21 cellular contexts compared by ENCODE assay signal in genomic region chr3:184669578-184669977, GRCh38. TPM values are rescaled to one million over a fixed set of nuclear protein-coding genes. Genes with fewer than 3 reads are reported as not detected.
DNase-seq lines count a peak whose midpoint lies in the region; ATAC-seq and TF ChIP-seq lines count a peak whose summit lies in the region.
"Had no signal": no experiment of that assay in that cellular context is flagged by ENCODE, and none has a peak within 500 bp of the region (broad histone marks: within the 10 kb centered on the region; RNA-seq: fewer than 3 reads in every experiment).

No MANE protein-coding gene starts in this region.

- TF ChIP-seq CTCF in glutamatergic neuron (IDR thresholded peaks at IDR 0.05; ENCODE audit: partially characterized antibody, unreplicated experiment) = no peak
- no peak for TF ChIP-seq CTCF in tibial nerve (IDR thresholded peaks at IDR 0.05)

- H3K36me3 ChIP-seq in tibial nerve = no peaks in the 10 kb centered on the region
- H3K36me3 ChIP-seq: HAP-1 had no signal

- WGBS in tibial nerve, 2 donors = 72% methylated on average over 7 of the region's 7 CpGs

- H3K4me1 Mint-ChIP-seq in glutamatergic neuron (ENCODE audit: low read depth, unreplicated experiment) = peaks cover 2% of the 10 kb centered on the region
- H3K4me1 Mint-ChIP-seq: CD4-positive, alpha-beta memory T cell had no signal

- peaks cover 6% of the 10 kb centered on the region for H3K27me3 Mint-ChIP-seq in glutamatergic neuron (ENCODE audit: unreplicated experiment)

- no peak for TF ChIP-seq POLR2A in tibial nerve (IDR thresholded peaks at IDR 0.05)

- no peak overlapping the region for H3K4me3 ChIP-seq in tibial nerve
- H3K4me3 ChIP-seq: A549, HAP-1 had no signal

- no peak overlapping the region for H3K27ac ChIP-seq in tibial nerve
- H3K27ac ChIP-seq: A549 had no signal

- DNase-seq in EH (ENCODE audit: low read depth) (peak; percentile 25), SK-N-DZ (ENCODE audit: low spot score) (peak; percentile 75), islet precursor cell (peak; percentile 84), NCI-H128 (lab: John Stamatoyannopoulos, UW; ENCODE audit: unreplicated experiment) (no peak), glutamatergic neuron (no peak), tibial nerve (ENCODE audit: low spot score in 2 of 2) (no peak)
- DNase-seq: 8988T; ACHN; AML-193; C1 segment of cervical spinal cord; Calu3; CD4-positive, alpha-beta memory T cell; COR-L47; DMS153; DND-41; EL; GF-D8; GOT3 had no signal

- TF ChIP-seq EP300 in tibial nerve (IDR thresholded peaks at IDR 0.05) = no peak

- no peaks in the 10 kb centered on the region for H3K36me3 Mint-ChIP-seq in glutamatergic neuron (ENCODE audit: unreplicated experiment)
- H3K36me3 Mint-ChIP-seq: CD4-positive, alpha-beta memory T cell had no signal

- no peak for ATAC-seq in HG03280 (IDR thresholded peaks at IDR 0.05; ENCODE audit: unreplicated experiment)
- ATAC-seq: A549 had no signal

- H3K27me3 ChIP-seq in tibial nerve = no peaks in the 10 kb centered on the region

- no peaks in the 10 kb centered on the region for H3K4me1 ChIP-seq in tibial nerve
- H3K4me1 ChIP-seq: A549, HAP-1 had no signal

- no peak overlapping the region for H3K27ac Mint-ChIP-seq in glutamatergic neuron (ENCODE audit: unreplicated experiment)

- H3K4me3 Mint-ChIP-seq in glutamatergic neuron (ENCODE audit: unreplicated experiment) = no peak overlapping the region
- H3K4me3 Mint-ChIP-seq: CD4-positive, alpha-beta memory T cell had no signal

- H3K9me3 ChIP-seq in tibial nerve = no peaks in the 10 kb centered on the region
- H3K9me3 ChIP-seq: A549, HAP-1 had no signal

- H3K9me3 Mint-ChIP-seq in glutamatergic neuron (ENCODE audit: unreplicated experiment) = no peaks in the 10 kb centered on the region
- H3K9me3 Mint-ChIP-seq: CD4-positive, alpha-beta memory T cell had no signal

RNA-seq across cellular contexts. Expression of gene MAGEF1, which starts 42.3 kb away (rescaled TPM):
- 143 and 154 TPM in 2 replicates for polyA plus RNA-seq in SK-N-DZ (2014; cell fraction: cytosol; rRNA removed)
- 65.3 and 73.3 TPM in 2 replicates for polyA plus RNA-seq in SK-N-DZ (2014; cell fraction: nucleus; rRNA removed)
- 56.3 TPM for total RNA-seq in glutamatergic neuron (ENCODE audit: unreplicated experiment)
- total RNA-seq in tibial nerve = 10 to 100 TPM; 29.6 to 48.1 (median 42.4) TPM

Comparison
In these comparisons a context has a peak if more than half of its experiments do, and no peak if none do; other contexts are left out.
1. DNase-seq: peak in EH (single experiment), SK-N-DZ (single experiment) and islet precursor cell (single experiment); none in NCI-H128 (single experiment), glutamatergic neuron (single experiment) and tibial nerve (0 of 2).